In the genomic region with DNA sequence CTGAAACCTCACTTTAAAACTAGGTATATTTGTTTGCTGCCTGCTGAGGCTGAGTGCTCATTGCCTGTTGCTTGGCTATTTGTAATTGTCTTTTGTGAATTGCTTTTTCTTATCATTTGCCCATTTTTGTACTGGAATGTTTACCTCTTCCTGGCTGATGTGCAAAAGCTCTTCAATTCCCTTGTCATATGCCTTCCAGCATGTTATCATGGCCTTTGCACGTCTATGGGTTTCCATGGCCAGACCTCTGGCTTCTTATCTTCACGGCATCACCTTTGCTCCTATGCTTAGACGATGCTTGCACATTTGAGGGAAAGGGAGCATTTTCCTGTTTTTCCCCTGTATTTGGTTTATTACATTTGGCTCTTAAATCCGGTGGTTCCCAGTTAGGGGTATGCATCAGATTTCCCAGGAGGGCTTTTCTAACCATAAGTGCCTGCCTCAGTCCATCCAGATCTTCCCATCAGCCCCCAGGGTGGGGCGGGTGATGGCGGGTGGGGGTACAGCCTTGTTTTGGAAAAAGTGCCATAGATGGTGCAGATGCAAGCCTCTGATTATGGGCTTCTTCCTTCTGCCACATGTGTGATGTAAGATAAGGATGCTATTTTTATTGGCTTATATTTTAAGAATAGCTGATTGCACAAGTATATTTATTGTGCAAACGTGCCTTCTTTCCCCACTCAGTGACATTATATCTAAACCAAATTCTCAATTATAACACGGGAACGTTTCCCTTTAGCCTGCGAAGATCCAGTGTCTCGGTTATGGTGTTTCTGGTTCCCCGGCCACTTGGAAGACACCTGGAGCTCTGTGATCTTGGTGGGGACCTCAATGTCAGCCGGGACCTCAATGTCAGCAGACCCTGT, we compare ENCODE assay signal across 1 cellular context.
A peak's percentile ranks its signal among the peaks of the same experiment; 100 is the strongest.
TF ChIP-seq lines count a peak whose summit lies in the region.

No MANE protein-coding gene starts in this region.

TF ChIP-seq in K562, 482 proteins besides CTCF, POLR2A, EP300 and RAD21 (continued from another document and continues in another):
- TF ChIP-seq IRF9 (tag; IDR thresholded peaks at IDR 0.05) (no peak; the same call in 1 of the 2 replicates), IRF2 (CRISPR knock-in tag; IDR thresholded peaks at IDR 0.05) (no peak), TEAD1 (CRISPR knock-in tag; IDR thresholded peaks at IDR 0.05) (peak in 1 of 2 experiments; percentile 95; a peak in 2 of 4 replicates), FOSL1 (tag; conservative IDR thresholded peaks at IDR 0.05) (peak; percentile 85), ZNF644 (tag; IDR thresholded peaks at IDR 0.05; ENCODE audit: low read depth) (peak; percentile 95), ZNF165 (CRISPR knock-in tag; IDR thresholded peaks at IDR 0.05; ENCODE audit: borderline replicate concordance) (no peak), ZNF239 (CRISPR knock-in tag; IDR thresholded peaks at IDR 0.05) (peak; percentile 53; the same call in 1 of the 2 replicates), FOXM1 (IDR thresholded peaks at IDR 0.05; ENCODE audit: low read depth) (peak; percentile 94), FOXM1 (CRISPR knock-in tag; IDR thresholded peaks at IDR 0.05; ENCODE audit: low read depth) (no peak), HSF4 (CRISPR knock-in tag; IDR thresholded peaks at IDR 0.05; ENCODE audit: borderline replicate concordance) (peak; percentile 75; the same call in 1 of the 2 replicates), SRF (CRISPR knock-in tag; IDR thresholded peaks at IDR 0.05) (no peak), DNMT1 (IDR thresholded peaks at IDR 0.05) (no peak), ZNF311 (CRISPR knock-in tag; IDR thresholded peaks at IDR 0.05) (peak; percentile 86), ASH1L (IDR thresholded peaks at IDR 0.05; ENCODE audit: borderline replicate concordance, low read depth, partially characterized antibody) (no peak), ATF3 (IDR thresholded peaks at IDR 0.05) (0 out of 2 replicates have a peak, but pooled peaks have one; percentile 5), ATF3 (CRISPR knock-in tag; conservative IDR thresholded peaks at IDR 0.05) (peak; percentile 54; the same call in 1 of the 2 replicates), ZSCAN32 (CRISPR knock-in tag; IDR thresholded peaks at IDR 0.05) (no peak), IFI16 (CRISPR knock-in tag; IDR thresholded peaks at IDR 0.05) (peak; percentile 40; the same call in 1 of the 2 replicates), E2F5 (CRISPR knock-in tag; IDR thresholded peaks at IDR 0.05) (no peak), SRSF3 (IDR thresholded peaks at IDR 0.05; ENCODE audit: insufficient read depth, low read length) (no peak), ESRRA (IDR thresholded peaks at IDR 0.05; ENCODE audit: borderline replicate concordance, low read depth) (peak; percentile 28; the same call in 1 of the 2 replicates), ZNF324 (CRISPR knock-in tag; IDR thresholded peaks at IDR 0.05) (0 out of 2 replicates have a peak, but pooled peaks have one; percentile 30), RBM15 (IDR thresholded peaks at IDR 0.05; ENCODE audit: insufficient read depth, low read length) (no peak), HMG20A (CRISPR knock-in tag; conservative IDR thresholded peaks at IDR 0.05) (peak; percentile 51; the same call in 1 of the 2 replicates), PYGO2 (tag; IDR thresholded peaks at IDR 0.05) (peak; percentile 23; the same call in 1 of the 2 replicates), CBFA2T3 (IDR thresholded peaks at IDR 0.05) (peak; percentile 99), GATAD2A (IDR thresholded peaks at IDR 0.05) (peak; percentile 62; the same call in 1 of the 2 replicates), ZBTB26 (CRISPR knock-in tag; IDR thresholded peaks at IDR 0.05) (peak; percentile 27; the same call in 1 of the 2 replicates), NR4A1 (CRISPR knock-in tag; IDR thresholded peaks at IDR 0.05) (no peak), NR4A1 (tag; IDR thresholded peaks at IDR 0.05) (peak; percentile 82), MTF1 (CRISPR knock-in tag; IDR thresholded peaks at IDR 0.05; ENCODE audit: borderline replicate concordance) (peak; percentile 15; the same call in 1 of the 2 replicates), MTA1 (IDR thresholded peaks at IDR 0.05; ENCODE audit: borderline replicate concordance) (peak; percentile 91), CREM (IDR thresholded peaks at IDR 0.05; ENCODE audit: low read depth) (peak; percentile 66), NCOA1 (IDR thresholded peaks at IDR 0.05; ENCODE audit: low read depth) (peak; percentile 72; the same call in 1 of the 2 replicates), ILF3 (IDR thresholded peaks at IDR 0.05; ENCODE audit: borderline replicate concordance) (0 out of 2 replicates have a peak, but pooled peaks have one; percentile 84), ZNF584 (CRISPR knock-in tag; IDR thresholded peaks at IDR 0.05; ENCODE audit: low read depth) (peak; percentile 67; the same call in 1 of the 2 replicates), MTA2 (IDR thresholded peaks at IDR 0.05; ENCODE audit: low read depth) (peak; percentile 99), TAL1 (IDR thresholded peaks at IDR 0.05) (peak; percentile 99), NRF1 (conservative IDR thresholded peaks at IDR 0.05 in 1 of 2, IDR thresholded peaks at IDR 0.05 in 1 of 2) (no peak; a peak in 2 of 4 replicates), TFAP4 (CRISPR knock-in tag; IDR thresholded peaks at IDR 0.05; ENCODE audit: borderline replicate concordance) (no peak), HLTF (IDR thresholded peaks at IDR 0.05) (peak; percentile 84), RFX7 (CRISPR knock-in tag; IDR thresholded peaks at IDR 0.05) (no peak), NFATC3 (IDR thresholded peaks at IDR 0.05) (peak; percentile 93), NEUROD1 (IDR thresholded peaks at IDR 0.05; ENCODE audit: borderline replicate concordance, low read depth, low read length, partially characterized antibody) (peak; percentile 46), PTBP1 (IDR thresholded peaks at IDR 0.05; ENCODE audit: low read depth, low read length) (no peak), CBFA2T2 (conservative IDR thresholded peaks at IDR 0.05) (peak; percentile 98), NFIC (IDR thresholded peaks at IDR 0.05) (peak; percentile 92)
- TF ChIP-seq, protein P1, sequence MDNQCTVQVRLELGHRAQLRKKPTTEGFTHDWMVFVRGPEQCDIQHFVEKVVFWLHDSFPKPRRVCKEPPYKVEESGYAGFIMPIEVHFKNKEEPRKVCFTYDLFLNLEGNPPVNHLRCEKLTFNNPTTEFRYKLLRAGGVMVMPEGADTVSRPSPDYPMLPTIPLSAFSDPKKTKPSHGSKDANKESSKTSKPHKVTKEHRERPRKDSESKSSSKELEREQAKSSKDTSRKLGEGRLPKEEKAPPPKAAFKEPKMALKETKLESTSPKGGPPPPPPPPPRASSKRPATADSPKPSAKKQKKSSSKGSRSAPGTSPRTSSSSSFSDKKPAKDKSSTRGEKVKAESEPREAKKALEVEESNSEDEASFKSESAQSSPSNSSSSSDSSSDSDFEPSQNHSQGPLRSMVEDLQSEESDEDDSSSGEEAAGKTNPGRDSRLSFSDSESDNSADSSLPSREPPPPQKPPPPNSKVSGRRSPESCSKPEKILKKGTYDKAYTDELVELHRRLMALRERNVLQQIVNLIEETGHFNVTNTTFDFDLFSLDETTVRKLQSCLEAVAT (IDR thresholded peaks at IDR 0.05): peak; percentile 25 to 80; a peak in 2 of 4 replicates
- TF ChIP-seq, protein P2, sequence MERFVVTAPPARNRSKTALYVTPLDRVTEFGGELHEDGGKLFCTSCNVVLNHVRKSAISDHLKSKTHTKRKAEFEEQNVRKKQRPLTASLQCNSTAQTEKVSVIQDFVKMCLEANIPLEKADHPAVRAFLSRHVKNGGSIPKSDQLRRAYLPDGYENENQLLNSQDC (CRISPR knock-in tag; IDR thresholded peaks at IDR 0.05): peak; percentile 93
- TF ChIP-seq, protein P3, sequence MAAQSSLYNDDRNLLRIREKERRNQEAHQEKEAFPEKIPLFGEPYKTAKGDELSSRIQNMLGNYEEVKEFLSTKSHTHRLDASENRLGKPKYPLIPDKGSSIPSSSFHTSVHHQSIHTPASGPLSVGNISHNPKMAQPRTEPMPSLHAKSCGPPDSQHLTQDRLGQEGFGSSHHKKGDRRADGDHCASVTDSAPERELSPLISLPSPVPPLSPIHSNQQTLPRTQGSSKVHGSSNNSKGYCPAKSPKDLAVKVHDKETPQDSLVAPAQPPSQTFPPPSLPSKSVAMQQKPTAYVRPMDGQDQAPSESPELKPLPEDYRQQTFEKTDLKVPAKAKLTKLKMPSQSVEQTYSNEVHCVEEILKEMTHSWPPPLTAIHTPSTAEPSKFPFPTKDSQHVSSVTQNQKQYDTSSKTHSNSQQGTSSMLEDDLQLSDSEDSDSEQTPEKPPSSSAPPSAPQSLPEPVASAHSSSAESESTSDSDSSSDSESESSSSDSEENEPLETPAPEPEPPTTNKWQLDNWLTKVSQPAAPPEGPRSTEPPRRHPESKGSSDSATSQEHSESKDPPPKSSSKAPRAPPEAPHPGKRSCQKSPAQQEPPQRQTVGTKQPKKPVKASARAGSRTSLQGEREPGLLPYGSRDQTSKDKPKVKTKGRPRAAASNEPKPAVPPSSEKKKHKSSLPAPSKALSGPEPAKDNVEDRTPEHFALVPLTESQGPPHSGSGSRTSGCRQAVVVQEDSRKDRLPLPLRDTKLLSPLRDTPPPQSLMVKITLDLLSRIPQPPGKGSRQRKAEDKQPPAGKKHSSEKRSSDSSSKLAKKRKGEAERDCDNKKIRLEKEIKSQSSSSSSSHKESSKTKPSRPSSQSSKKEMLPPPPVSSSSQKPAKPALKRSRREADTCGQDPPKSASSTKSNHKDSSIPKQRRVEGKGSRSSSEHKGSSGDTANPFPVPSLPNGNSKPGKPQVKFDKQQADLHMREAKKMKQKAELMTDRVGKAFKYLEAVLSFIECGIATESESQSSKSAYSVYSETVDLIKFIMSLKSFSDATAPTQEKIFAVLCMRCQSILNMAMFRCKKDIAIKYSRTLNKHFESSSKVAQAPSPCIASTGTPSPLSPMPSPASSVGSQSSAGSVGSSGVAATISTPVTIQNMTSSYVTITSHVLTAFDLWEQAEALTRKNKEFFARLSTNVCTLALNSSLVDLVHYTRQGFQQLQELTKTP (IDR thresholded peaks at IDR 0.05; ENCODE audit: low read depth in 1 of 2, partially characterized antibody in 2 of 2): peak in 1 of 2 experiments; percentile 85
- TF ChIP-seq, protein P4, sequence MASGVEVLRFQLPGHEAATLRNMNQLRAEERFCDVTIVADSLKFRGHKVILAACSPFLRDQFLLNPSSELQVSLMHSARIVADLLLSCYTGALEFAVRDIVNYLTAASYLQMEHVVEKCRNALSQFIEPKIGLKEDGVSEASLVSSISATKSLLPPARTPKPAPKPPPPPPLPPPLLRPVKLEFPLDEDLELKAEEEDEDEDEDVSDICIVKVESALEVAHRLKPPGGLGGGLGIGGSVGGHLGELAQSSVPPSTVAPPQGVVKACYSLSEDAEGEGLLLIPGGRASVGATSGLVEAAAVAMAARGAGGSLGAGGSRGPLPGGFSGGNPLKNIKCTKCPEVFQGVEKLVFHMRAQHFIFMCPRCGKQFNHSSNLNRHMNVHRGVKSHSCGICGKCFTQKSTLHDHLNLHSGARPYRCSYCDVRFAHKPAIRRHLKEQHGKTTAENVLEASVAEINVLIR (CRISPR knock-in tag; IDR thresholded peaks at IDR 0.05): peak; percentile 52; the same call in 1 of the 2 replicates
- TF ChIP-seq, protein P5, sequence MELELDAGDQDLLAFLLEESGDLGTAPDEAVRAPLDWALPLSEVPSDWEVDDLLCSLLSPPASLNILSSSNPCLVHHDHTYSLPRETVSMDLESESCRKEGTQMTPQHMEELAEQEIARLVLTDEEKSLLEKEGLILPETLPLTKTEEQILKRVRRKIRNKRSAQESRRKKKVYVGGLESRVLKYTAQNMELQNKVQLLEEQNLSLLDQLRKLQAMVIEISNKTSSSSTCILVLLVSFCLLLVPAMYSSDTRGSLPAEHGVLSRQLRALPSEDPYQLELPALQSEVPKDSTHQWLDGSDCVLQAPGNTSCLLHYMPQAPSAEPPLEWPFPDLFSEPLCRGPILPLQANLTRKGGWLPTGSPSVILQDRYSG (tag; conservative IDR thresholded peaks at IDR 0.05; ENCODE audit: low read depth): peak; percentile 79; the same call in 1 of the 2 replicates
